Comparison of ENCODE assay signal across 35 cellular contexts in the genomic region with DNA sequence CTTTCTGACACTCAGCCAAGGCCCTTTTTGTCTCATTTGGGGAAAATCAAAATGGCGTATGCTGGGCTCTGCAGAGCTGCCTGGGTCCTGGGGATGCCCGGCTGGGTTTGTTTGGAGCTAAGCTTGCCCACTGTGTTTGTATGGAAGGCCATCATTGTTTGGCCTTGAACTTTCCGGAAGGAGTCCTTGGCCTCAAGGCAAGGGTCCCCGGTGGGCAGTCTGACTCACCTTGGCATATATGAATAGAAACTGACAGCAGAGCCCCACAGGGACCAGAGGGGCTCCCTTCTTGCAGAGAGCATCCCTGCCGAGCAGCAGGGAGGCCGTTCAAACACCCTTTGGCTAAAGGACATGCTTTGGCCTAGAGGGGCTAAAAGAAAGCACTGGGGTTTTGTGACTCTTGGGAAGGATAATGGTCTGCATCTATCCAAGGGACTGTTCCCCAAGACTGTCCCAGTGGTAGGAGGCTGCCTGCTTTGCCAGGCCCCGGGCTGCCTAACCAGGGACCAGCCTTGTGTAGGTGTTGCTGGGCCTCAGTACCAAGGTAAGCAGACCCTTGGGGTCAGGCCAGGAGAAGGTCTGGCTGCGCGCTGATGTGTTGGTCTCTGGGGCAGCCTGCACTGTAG. TPM values are rescaled to one million over a fixed set of nuclear protein-coding genes. Genes with fewer than 3 reads are reported as not detected.
"Had no signal": no experiment of that assay in that cellular context is flagged by ENCODE, and none has a peak within 500 bp of the region (broad histone marks: within the 10 kb centered on the region; RNA-seq: fewer than 3 reads in every experiment).

No MANE protein-coding gene starts in this region.

- H3K9me3 Mint-ChIP-seq: activated B cell treated with CpG ODN at 0.5 μM for 24 hours; activated CD8-positive, alpha-beta T cell treated with anti-CD3 and anti-CD28 coated beads for 36 hours; activated naive CD4-positive, alpha-beta T cell treated with anti-CD3 and anti-CD28 coated beads, Interleukin-2, amount 10 ng/mL, durations not matched to agents 7 days and 5 days; activated naive CD4-positive, alpha-beta T cell treated with anti-CD3 and anti-CD28 coated beads, Interleukin-2, amount 50 U/mL, for 72 hours; activated naive CD8-positive, alpha-beta T cell treated with anti-CD3 and anti-CD28 coated beads, Interleukin-2, amount 10 ng/mL, durations not matched to agents 7 days and 5 days; activated T-cell treated with anti-CD3 and anti-CD28 coated beads, Interleukin-2, amount 50 U/mL, for 24 hours; activated T-cell treated with anti-CD3 and anti-CD28 coated beads, Interleukin-2, amount 50 U/mL, for 72 hours; T-helper 2 cell treated with Interferon-gamma antibody and Interleukin-4, amounts not matched to agents 5 μg/mL and 100 μg/mL, for 36 hours had no signal

- H3K27ac Mint-ChIP-seq: activated B cell treated with CpG ODN at 0.5 μM for 24 hours; activated CD8-positive, alpha-beta memory T cell treated with anti-CD3 and anti-CD28 coated beads, Interleukin-2, amount 10 ng/mL, durations not matched to agents 7 days and 5 days; activated CD8-positive, alpha-beta T cell treated with anti-CD3 and anti-CD28 coated beads for 36 hours; activated naive CD4-positive, alpha-beta T cell treated with anti-CD3 and anti-CD28 coated beads, Interleukin-2, amount 10 ng/mL, durations not matched to agents 7 days and 5 days; activated naive CD4-positive, alpha-beta T cell treated with anti-CD3 and anti-CD28 coated beads, Interleukin-2, amount 50 U/mL, for 72 hours; activated naive CD8-positive, alpha-beta T cell treated with anti-CD3 and anti-CD28 coated beads, Interleukin-2, amount 10 ng/mL, durations not matched to agents 7 days and 5 days; activated T-cell treated with anti-CD3 and anti-CD28 coated beads, Interleukin-2, amount 50 U/mL, for 24 hours; activated T-cell treated with anti-CD3 and anti-CD28 coated beads, Interleukin-2, amount 50 U/mL, for 72 hours; brain; T-helper 17 cell; T-helper 2 cell treated with Interferon-gamma antibody and Interleukin-4, amounts not matched to agents 5 μg/mL and 100 μg/mL, for 36 hours had no signal

- H3K4me3 Mint-ChIP-seq: activated B cell treated with CpG ODN at 0.5 μM for 24 hours; activated CD8-positive, alpha-beta memory T cell treated with anti-CD3 and anti-CD28 coated beads, Interleukin-2, amount 10 ng/mL, durations not matched to agents 7 days and 5 days; activated CD8-positive, alpha-beta T cell treated with anti-CD3 and anti-CD28 coated beads for 36 hours; activated naive CD4-positive, alpha-beta T cell treated with anti-CD3 and anti-CD28 coated beads, Interleukin-2, amount 10 ng/mL, durations not matched to agents 7 days and 5 days; activated naive CD8-positive, alpha-beta T cell treated with anti-CD3 and anti-CD28 coated beads, Interleukin-2, amount 10 ng/mL, durations not matched to agents 7 days and 5 days; activated T-cell treated with anti-CD3 and anti-CD28 coated beads, Interleukin-2, amount 50 U/mL, for 24 hours; activated T-cell treated with anti-CD3 and anti-CD28 coated beads, Interleukin-2, amount 50 U/mL, for 72 hours; brain; T-helper 17 cell; T-helper 2 cell treated with Interferon-gamma antibody and Interleukin-4, amounts not matched to agents 5 μg/mL and 100 μg/mL, for 36 hours had no signal

- H3K27ac ChIP-seq: ascending aorta, breast epithelium, cardiac muscle cell, colonic mucosa, esophagus muscularis mucosa, foreskin keratinocyte, gastrocnemius medialis, WERI-Rb-1 had no signal

- H3K4me3 ChIP-seq: ascending aorta, breast epithelium, cardiac muscle cell, colonic mucosa, esophagus muscularis mucosa, gastrocnemius medialis had no signal

- DNase-seq: activated B cell treated with CpG ODN at 0.5 μM for 24 hours; activated CD4-positive, alpha-beta T cell treated with anti-CD3 and anti-CD28 coated beads for 48 hours; activated CD4-positive, alpha-beta T cell treated with anti-CD3 and anti-CD28 coated beads, Interleukin-2, amount 50 U/mL, for 1 hour; activated CD4-positive, alpha-beta T cell treated with anti-CD3 and anti-CD28 coated beads, Interleukin-2, amount 50 U/mL, for 48 hours; activated CD8-positive, alpha-beta memory T cell treated with anti-CD3 and anti-CD28 coated beads, Interleukin-2, amount 50 U/mL, for 48 hours; activated CD8-positive, alpha-beta T cell treated with anti-CD3 and anti-CD28 coated beads for 36 hours; activated gamma-delta T cell; activated naive CD4-positive, alpha-beta T cell; activated naive CD4-positive, alpha-beta T cell treated with anti-CD3 and anti-CD28 coated beads, Interleukin-2, amount 10 ng/mL, durations not matched to agents 7 days and 5 days; activated naive CD8-positive, alpha-beta T cell treated with anti-CD3 and anti-CD28 coated beads, Interleukin-2, amount 10 ng/mL, durations not matched to agents 7 days and 5 days; activated T-cell treated with anti-CD3 and anti-CD28 coated beads for 4 hours; activated T-cell treated with anti-CD3 and anti-CD28 coated beads, Interleukin-2, amount 50 U/mL, for 24 hours; activated T-cell treated with anti-CD3 and anti-CD28 coated beads, Interleukin-2, amount 50 U/mL, for 72 hours; central memory CD4-positive, alpha-beta T cell; cerebellar nuclear complex; colonic mucosa; effector memory CD4-positive, alpha-beta T cell; erythroblast; foreskin keratinocyte; gastrocnemius medialis; T-helper 1 cell; T-helper 17 cell; T1000; WERI-Rb-1 had no signal

- H3K4me1 ChIP-seq: ascending aorta, breast epithelium, colonic mucosa, esophagus muscularis mucosa, foreskin keratinocyte, gastrocnemius medialis had no signal

- H3K4me1 Mint-ChIP-seq: activated B cell treated with CpG ODN at 0.5 μM for 24 hours; activated naive CD4-positive, alpha-beta T cell treated with anti-CD3 and anti-CD28 coated beads, Interleukin-2, amount 10 ng/mL, durations not matched to agents 7 days and 5 days had no signal

- H3K36me3 Mint-ChIP-seq: activated CD8-positive, alpha-beta memory T cell treated with anti-CD3 and anti-CD28 coated beads, Interleukin-2, amount 10 ng/mL, durations not matched to agents 7 days and 5 days; activated naive CD4-positive, alpha-beta T cell treated with anti-CD3 and anti-CD28 coated beads, Interleukin-2, amount 10 ng/mL, durations not matched to agents 7 days and 5 days; activated naive CD4-positive, alpha-beta T cell treated with anti-CD3 and anti-CD28 coated beads, Interleukin-2, amount 50 U/mL, for 72 hours; activated naive CD8-positive, alpha-beta T cell treated with anti-CD3 and anti-CD28 coated beads, Interleukin-2, amount 10 ng/mL, durations not matched to agents 7 days and 5 days; brain had no signal

- H3K36me3 ChIP-seq: ascending aorta, breast epithelium, cardiac muscle cell, colonic mucosa, esophagus muscularis mucosa, gastrocnemius medialis, WERI-Rb-1 had no signal

- ATAC-seq: activated CD4-positive, CD25-positive, alpha-beta regulatory T cell treated with anti-CD3 and anti-CD28 coated beads, Interleukin-2, amount 50 U/mL, for 24 hours; activated CD8-positive, alpha-beta memory T cell treated with anti-CD3 and anti-CD28 coated beads, Interleukin-2, amount 10 ng/mL, durations not matched to agents 7 days and 5 days; activated CD8-positive, alpha-beta T cell treated with anti-CD3 and anti-CD28 coated beads for 36 hours; activated naive CD4-positive, alpha-beta T cell treated with anti-CD3 and anti-CD28 coated beads, Interleukin-2, amount 50 U/mL, for 72 hours; activated T-cell treated with anti-CD3 and anti-CD28 coated beads, Interleukin-2, amount 50 U/mL, for 72 hours; foreskin keratinocyte; gastrocnemius medialis; T-helper 17 cell had no signal

- H3K9me3 ChIP-seq: ascending aorta, breast epithelium, colonic mucosa, esophagus muscularis mucosa, gastrocnemius medialis had no signal

- H3K27me3 ChIP-seq: ascending aorta, cardiac muscle cell, colonic mucosa had no signal

RNA-seq across cellular contexts. Expression of gene SLC18A2, which starts 15.0 kb away (rescaled TPM):
- total RNA-seq: activated B cell treated with CpG ODN at 0.5 μM for 24 hours; activated CD8-positive, alpha-beta memory T cell treated with anti-CD3 and anti-CD28 coated beads, Interleukin-2, amount 10 ng/mL, durations not matched to agents 7 days and 5 days; ascending aorta; dermis microvascular lymphatic vessel endothelial cell; foreskin keratinocyte had no signal
- polyA plus RNA-seq: foreskin keratinocyte had no signal

RNA-seq across cellular contexts. Expression of gene KCNK18, which starts 58.7 kb away (rescaled TPM):
- total RNA-seq: activated B cell treated with CpG ODN at 0.5 μM for 24 hours; activated CD8-positive, alpha-beta memory T cell treated with anti-CD3 and anti-CD28 coated beads for 36 hours; activated CD8-positive, alpha-beta memory T cell treated with anti-CD3 and anti-CD28 coated beads, Interleukin-2, amount 10 ng/mL, durations not matched to agents 7 days and 5 days; activated CD8-positive, alpha-beta T cell treated with anti-CD3 and anti-CD28 coated beads for 36 hours; activated naive CD4-positive, alpha-beta T cell treated with anti-CD3 and anti-CD28 coated beads, Interleukin-2, amount 50 U/mL, for 72 hours; activated naive CD8-positive, alpha-beta T cell treated with anti-CD3 and anti-CD28 coated beads, Interleukin-2, amount 10 ng/mL, durations not matched to agents 7 days and 5 days; activated T-cell treated with anti-CD3 and anti-CD28 coated beads, Interleukin-2, amount 50 U/mL, for 72 hours; ascending aorta; breast epithelium; cardiac muscle cell; colonic mucosa; dermis microvascular lymphatic vessel endothelial cell; esophagus muscularis mucosa; foreskin keratinocyte; gastrocnemius medialis; T-helper 17 cell had no signal
- polyA plus RNA-seq: cardiac muscle cell, foreskin keratinocyte had no signal
